9 cellular contexts compared by ENCODE assay signal in the genomic region with DNA sequence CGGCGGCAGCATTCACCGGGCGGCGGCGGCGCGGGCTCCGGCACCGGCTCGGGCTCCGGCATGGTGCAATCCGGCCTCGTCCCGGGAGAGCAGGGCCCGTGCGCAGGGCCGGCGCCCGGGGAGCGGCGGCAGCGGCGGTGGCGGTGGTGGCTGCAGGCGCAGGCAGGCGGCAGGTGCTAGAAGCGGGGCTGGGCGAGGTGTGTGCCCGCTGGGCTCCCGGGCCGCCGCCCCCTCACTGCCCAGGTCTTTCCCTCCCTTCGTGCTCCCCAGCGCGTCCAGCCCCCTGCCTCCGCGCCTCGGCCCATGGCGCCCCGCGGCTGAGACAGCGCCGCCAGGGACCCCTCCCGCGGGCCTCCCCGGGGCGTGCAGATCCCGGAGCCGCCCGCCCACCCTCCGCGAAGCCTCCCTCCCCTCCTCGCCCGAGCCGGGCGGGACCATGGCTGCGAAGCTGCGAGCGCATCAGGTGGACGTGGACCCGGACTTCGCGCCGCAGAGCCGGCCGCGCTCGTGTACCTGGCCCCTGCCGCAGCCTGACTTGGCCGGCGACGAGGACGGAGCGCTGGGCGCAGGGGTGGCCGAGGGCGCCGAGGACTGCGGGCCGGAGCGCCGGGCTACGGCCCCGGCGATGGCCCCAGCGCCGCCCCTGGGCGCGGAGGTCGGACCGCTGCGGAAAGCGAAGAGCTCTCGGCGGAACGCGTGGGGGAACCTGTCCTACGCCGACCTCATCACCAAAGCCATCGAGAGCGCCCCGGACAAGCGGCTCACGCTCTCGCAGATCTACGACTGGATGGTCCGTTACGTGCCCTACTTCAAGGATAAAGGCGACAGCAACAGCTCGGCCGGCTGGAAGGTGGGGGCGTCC. TPM values are rescaled to one million over a fixed set of nuclear protein-coding genes. Genes with fewer than 3 reads are reported as not detected.
A peak's percentile ranks its signal among the peaks of the same experiment; 100 is the strongest.
DNase-seq lines count a peak whose midpoint lies in the region; ATAC-seq, FAIRE-seq and TF ChIP-seq lines count a peak whose summit lies in the region.
"Had no signal": no experiment of that assay in that cellular context is flagged by ENCODE, and none has a peak within 500 bp of the region (broad histone marks: within the 10 kb centered on the region; RNA-seq: fewer than 3 reads in every experiment).

No MANE protein-coding gene starts in this region.

- no peak for FAIRE-seq in kidney (lab: Jason Lieb, UNC)

- H3K36me3 ChIP-seq in BLaER1 (no peaks in the 10 kb centered on the region), gastrocnemius medialis (no peaks in the 10 kb centered on the region), kidney (ENCODE audit: control insufficient read depth in 1 of 2, insufficient read depth in 2 of 2, low read length in 2 of 2) (no peaks in the 10 kb centered on the region)

- peak overlapping the region; percentile 97 for H3K4me2 ChIP-seq in BLaER1

- H3K27me3 Mint-ChIP-seq in T-helper 17 cell: peaks cover 32% of the 10 kb centered on the region

- peak overlapping the region; percentile 76 for H3K4me3 Mint-ChIP-seq in T-helper 17 cell

- TF ChIP-seq CTCF in foreskin fibroblast (IDR thresholded peaks at IDR 0.05; ENCODE audit: low read depth, low read length) (no peak), gastrocnemius medialis (IDR thresholded peaks at IDR 0.05 in 4 of 5, conservative IDR thresholded peaks at IDR 0.05 in 1 of 5) (no peak), kidney (IDR thresholded peaks at IDR 0.05; ENCODE audit: borderline replicate concordance, extremely low read depth, insufficient read depth) (no peak)

- ATAC-seq in GM18867 (IDR thresholded peaks at IDR 0.05; ENCODE audit: unreplicated experiment) (peak; percentile 21), HG03135 (IDR thresholded peaks at IDR 0.05; ENCODE audit: unreplicated experiment) (peak; percentile 25), T-helper 17 cell (peak; percentile 9), gastrocnemius medialis (peak; percentile 16 to 23), HG02970 (IDR thresholded peaks at IDR 0.05; ENCODE audit: low FRiP score, unreplicated experiment) (no peak)

- H3K9me3 ChIP-seq in BLaER1 (no peaks in the 10 kb centered on the region), T-helper 17 cell (ENCODE audit: control insufficient read depth, low read length, poor library complexity, severe bottlenecking) (no peaks in the 10 kb centered on the region), gastrocnemius medialis (no peaks in the 10 kb centered on the region), kidney (ENCODE audit: control insufficient read depth in 1 of 2, low read length in 2 of 2) (no peaks in the 10 kb centered on the region)

- in situ Hi-C loops in gastrocnemius medialis (cut with MboI; ENCODE audit: low sequenced_read_pairs in 4 of 4): loop anchor here in 2 of 4 donors (10.0 kb wide), 1 partner anchor 53 kb away; no protein-coding TSS in a partner anchor

- peaks cover 24% of the 10 kb centered on the region for H3K27me3 ChIP-seq in BLaER1
- no peaks in the 10 kb centered on the region for H3K27me3 ChIP-seq in gastrocnemius medialis

- peak in 2 of 3 donors; percentile 31 to 38 for DNase-seq in T-helper 17 cell
- no peak for DNase-seq in foreskin fibroblast
- no peak for DNase-seq in gastrocnemius medialis
- no peak for DNase-seq in kidney

- peaks cover 4% of the 10 kb centered on the region for H3K36me3 Mint-ChIP-seq in T-helper 17 cell (ENCODE audit: low read depth)

- H3K4me3 ChIP-seq in BLaER1 (peak overlapping the region; percentile 81), foreskin fibroblast (ENCODE audit: low read depth in 1 of 2, low read length in 2 of 2) (peak overlapping the region; percentile 24 to 30), gastrocnemius medialis (peak overlapping the region; percentile 57 to 83 (median 59)), kidney (ENCODE audit: low read length in 2 of 2) (peak overlapping the region in 1 of 2 donors; percentile 46)

- peaks cover 85% of the 10 kb centered on the region for H3K4me1 ChIP-seq in BLaER1
- peaks cover 42 to 60% of the 10 kb centered on the region in 2 donors for H3K4me1 ChIP-seq in gastrocnemius medialis
- H3K4me1 ChIP-seq in kidney (ENCODE audit: control insufficient read depth in 1 of 2, insufficient read depth in 1 of 2, low read depth in 1 of 2, low read length in 2 of 2): peaks cover 5 to 17% of the 10 kb centered on the region in 2 donors

- H3K9ac ChIP-seq in BLaER1: peak overlapping the region; percentile 78
- no peak overlapping the region for H3K9ac ChIP-seq in kidney (ENCODE audit: low read length in 2 of 2)

- H3K27ac ChIP-seq in BLaER1: peak overlapping the region; percentile 70
- H3K27ac ChIP-seq in gastrocnemius medialis: peak overlapping the region; percentile 74 to 84 (median 78)
- H3K27ac ChIP-seq in kidney (ENCODE audit: low read depth in 2 of 2, low read length in 2 of 2): no peak overlapping the region

- intact Hi-C loops in gastrocnemius medialis (cut with DNase I; ENCODE audit: low total_unique reads): loop anchor here (1.0 to 2.0 kb wide), 4 partner anchors 19 to 140 kb away; no protein-coding TSS in a partner anchor
- intact Hi-C loops in kidney (cut with DNase I): no loop called here

- no peak overlapping the region for H3K27ac Mint-ChIP-seq in T-helper 17 cell

- H3K4me1 Mint-ChIP-seq in T-helper 17 cell: peaks cover 15% of the 10 kb centered on the region

- peaks cover 14% of the 10 kb centered on the region; the same call in 1 of the 2 replicates for H4K20me1 ChIP-seq in BLaER1

- peak; percentile 76 to 81 for TF ChIP-seq POLR2A in gastrocnemius medialis (IDR thresholded peaks at IDR 0.05)

RNA-seq across cellular contexts. Expression of gene FOXO6, which starts 0.5 kb away (rescaled TPM):
- total RNA-seq in T-helper 17 cell (1 to 10 TPM in 1 of 2 donors, under 1 TPM in 1; 0.86 to 1.8 TPM), gastrocnemius medialis (1 to 10 TPM in 2 of 4 donors, under 1 TPM in 2; 0.20 to 3.9 (median 0.94) TPM), kidney (1.0 TPM)
- polyA plus RNA-seq in kidney (ENCODE audit: insufficient read depth, low read depth, low replicate concordance): 0.47 TPM
- total RNA-seq: RPMI7951 had no signal

Comparison
In these comparisons a context has a peak if more than half of its experiments do, and no peak if none do; other contexts are left out.
1. H3K27ac ChIP-seq: peak in BLaER1 (single experiment) and gastrocnemius medialis (4 of 4); none in kidney (0 of 2).
2. DNase-seq: peak in T-helper 17 cell (2 of 3); none in foreskin fibroblast (0 of 2), gastrocnemius medialis (0 of 2) and kidney (single experiment).